Comparison of ENCODE assay signal across 9 cellular contexts in the genomic region with DNA sequence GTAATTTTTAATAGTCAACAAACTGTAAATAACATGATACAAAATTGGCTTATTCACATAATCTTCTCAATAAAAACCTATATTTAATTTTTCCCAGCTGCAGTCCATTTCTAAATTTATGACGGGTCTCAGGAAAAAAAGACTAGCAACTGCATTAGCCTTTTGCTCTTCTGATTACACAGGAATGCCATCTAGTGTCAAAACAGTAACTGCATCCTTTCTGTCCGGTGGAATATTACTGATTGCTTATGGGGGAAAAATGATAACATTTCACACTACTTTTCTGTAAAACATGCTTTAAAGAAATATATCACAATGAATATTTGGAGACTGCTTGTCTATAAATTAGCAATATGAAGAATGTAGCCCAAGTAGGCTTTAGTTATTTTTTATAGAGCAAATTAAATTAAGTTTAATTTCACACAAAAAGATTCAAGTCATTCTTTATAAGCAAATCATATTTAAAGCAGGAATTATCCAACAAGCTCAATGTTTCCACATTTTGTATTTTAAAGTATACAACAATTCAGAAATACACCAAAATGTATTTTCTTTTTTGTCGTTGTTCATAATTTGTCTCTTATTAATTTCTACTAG.
DNase-seq lines count a peak whose midpoint lies in the region; ATAC-seq and TF ChIP-seq lines count a peak whose summit lies in the region.
"Had no signal": no experiment of that assay in that cellular context is flagged by ENCODE, and none has a peak within 500 bp of the region (broad histone marks: within the 10 kb centered on the region; RNA-seq: fewer than 3 reads in every experiment).

No MANE protein-coding gene starts in this region.

- CTCF ChIA-PET in HEK293 (lab: Yijun Ruan, JAX) = interaction anchor here (0.6 to 3.6 kb wide), 12 partner anchors 11 to 1068 kb away, joined by 3 to 20 read pairs (median 4); no protein-coding TSS in a partner anchor

- TF ChIP-seq CTCF in HEK293 (tag by site-specific recombination; IDR thresholded peaks at IDR 0.05) (no peak), OCI-LY1 (IDR thresholded peaks at IDR 0.05; ENCODE audit: low read length) (peak; percentile 66), fibroblast of the aortic adventitia (IDR thresholded peaks at IDR 0.05; ENCODE audit: insufficient read depth, low read length) (no peak), lower leg skin (IDR thresholded peaks at IDR 0.05) (no peak)

- H3K4me1 ChIP-seq in HEK293 (ENCODE audit: control insufficient read depth, insufficient read depth, low read length) = no peaks in the 10 kb centered on the region
- no peaks in the 10 kb centered on the region for H3K4me1 ChIP-seq in OCI-LY1 (ENCODE audit: insufficient read depth, low read length, severe bottlenecking)

- no peaks in the 10 kb centered on the region for H3K79me2 ChIP-seq in OCI-LY1 (ENCODE audit: insufficient read depth, low read length)

- no peaks in the 10 kb centered on the region for H3F3A ChIP-seq in OCI-LY1 (ENCODE audit: insufficient read depth, low read length)

- DNase-seq in 8988T (peak; percentile 11), fibroblast of the aortic adventitia (ENCODE audit: low read depth) (peak; percentile 3), lower leg skin (ENCODE audit: low spot score in 2 of 2) (no peak), erythroblast (lab: John Stamatoyannopoulos, UW) (no peak), GDM1 (lab: John Stamatoyannopoulos, UW) (no peak)
- DNase-seq: effector memory CD4-positive, alpha-beta T cell had no signal

- no peak overlapping the region for H3K27ac ChIP-seq in HEK293 (ENCODE audit: extremely low read depth, low read depth, low read length)
- no peak overlapping the region for H3K27ac ChIP-seq in OCI-LY1 (ENCODE audit: low read depth, low read length, poor library complexity, severe bottlenecking)

- no peaks in the 10 kb centered on the region for H4K20me1 ChIP-seq in OCI-LY1 (ENCODE audit: insufficient read depth, low read length)

- H3K4me2 ChIP-seq in OCI-LY1 (ENCODE audit: low read length) = no peak overlapping the region

- H3K9me3 ChIP-seq in HEK293 (ENCODE audit: control insufficient read depth, insufficient read depth, low read depth, low read length) (no peaks in the 10 kb centered on the region), OCI-LY1 (ENCODE audit: low read length) (no peaks in the 10 kb centered on the region)

- ATAC-seq in HG03280 (IDR thresholded peaks at IDR 0.05; ENCODE audit: unreplicated experiment) = no peak

- TF ChIP-seq POLR2A in lower leg skin (IDR thresholded peaks at IDR 0.05) (no peak), erythroblast (IDR thresholded peaks at IDR 0.05; ENCODE audit: low read length) (no peak)

- no peak overlapping the region for H3K4me3 ChIP-seq in HEK293 (ENCODE audit: low read depth, low read length)
- no peak overlapping the region for H3K4me3 ChIP-seq in OCI-LY1 (ENCODE audit: low read depth, low read length, poor library complexity, severe bottlenecking)
- H3K4me3 ChIP-seq in fibroblast of the aortic adventitia (ENCODE audit: low read depth, low read length) = no peak overlapping the region
- no peak overlapping the region for H3K4me3 ChIP-seq in lower leg skin (ENCODE audit: low read depth, poor library complexity, severe bottlenecking)

- no peak overlapping the region for H3K9ac ChIP-seq in OCI-LY1 (ENCODE audit: low read length)

- intact Hi-C loops in lower leg skin (cut with DNase I; ENCODE audit: low total_unique reads) = no loop called here

- POLR2A ChIA-PET in HEK293 (lab: Yijun Ruan, JAX) = no interaction called here

- no peak overlapping the region for H2AFZ ChIP-seq in OCI-LY1 (ENCODE audit: low read length)

- H3K9me2 ChIP-seq in OCI-LY1 (ENCODE audit: low read depth, low read length) = no peaks in the 10 kb centered on the region

- no peaks in the 10 kb centered on the region for H3K36me3 ChIP-seq in HEK293 (ENCODE audit: control insufficient read depth in 2 of 2, insufficient read depth in 1 of 2, low read length in 2 of 2)
- H3K36me3 ChIP-seq in OCI-LY1 (ENCODE audit: insufficient read depth, low read length) = no peaks in the 10 kb centered on the region

- WGBS in lower leg skin, 2 donors = 32% methylated on average over 3 of the region's 3 CpGs

- H3K27me3 ChIP-seq in OCI-LY1 (ENCODE audit: insufficient read depth, low read length) = no peaks in the 10 kb centered on the region

TF ChIP-seq in HEK293, 187 proteins besides CTCF, POLR2A, EP300 and RAD21:
- peak; percentile 78 for TF ChIP-seq ZNF654 (tag by site-specific recombination; IDR thresholded peaks at IDR 0.05; ENCODE audit: low read depth)
- no peak for TF ChIP-seq ZNF354C (tag by site-specific recombination; IDR thresholded peaks at IDR 0.05; ENCODE audit: borderline replicate concordance, low read depth)

Comparison
In these comparisons a context has a peak if more than half of its experiments do, and no peak if none do; other contexts are left out.
1. DNase-seq: peak in 8988T (single experiment) and fibroblast of the aortic adventitia (single experiment); none in lower leg skin (0 of 2), erythroblast (0 of 2) and GDM1 (single experiment).